8 cellular contexts compared by ENCODE assay signal in the genomic region with DNA sequence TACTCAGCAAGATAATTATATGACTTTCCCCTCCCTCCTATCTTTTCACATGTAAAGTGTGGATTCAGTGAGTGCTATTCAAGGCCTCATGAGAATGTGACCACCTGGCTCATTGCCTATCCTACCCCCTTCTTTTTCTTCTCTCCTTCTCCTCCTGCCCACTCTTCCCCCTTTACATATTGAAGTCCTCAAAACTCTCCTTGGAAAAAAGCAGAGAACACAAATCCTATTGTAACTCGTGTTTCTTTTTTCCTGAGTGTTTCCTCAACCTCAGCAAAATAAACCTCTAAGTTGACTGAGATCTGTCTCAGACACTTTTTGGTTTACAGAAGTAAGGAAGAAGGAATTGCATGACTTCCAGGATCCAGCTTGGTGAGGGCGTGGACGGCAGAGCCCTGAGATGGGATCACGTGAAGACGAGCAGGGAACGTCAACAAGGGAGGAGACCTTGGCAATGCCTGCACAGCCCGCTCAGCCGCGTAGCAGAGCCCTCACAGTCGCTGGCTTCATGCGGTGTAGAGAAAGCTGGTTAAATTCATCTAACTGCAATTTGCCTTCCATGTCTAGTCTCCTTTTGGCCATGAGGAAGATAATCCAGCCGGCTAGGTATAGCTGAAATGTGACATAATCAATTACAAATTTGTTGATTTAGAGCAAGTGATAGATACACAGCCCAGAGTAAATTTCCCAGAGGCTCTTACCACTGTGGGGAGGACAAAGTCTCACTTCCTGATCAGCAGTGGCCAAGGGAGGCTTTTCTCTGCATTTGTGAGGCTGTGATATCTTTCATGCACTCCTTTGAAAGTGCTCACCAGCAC.
DNase-seq lines count a peak whose midpoint lies in the region; ATAC-seq and TF ChIP-seq lines count a peak whose summit lies in the region.

No MANE protein-coding gene starts in this region.

- H3K4me3 Mint-ChIP-seq in central memory CD8-positive, alpha-beta T cell: no peak overlapping the region
- peak overlapping the region in 1 of 2 donors; percentile 32 for H3K4me3 Mint-ChIP-seq in stimulated activated naive B cell treated with anti-CD40 and anti-IgM and Interleukin-4, amounts not matched to agents 10 μg/mL and 1 μg/mL and 100 μg/mL, for 72 hours

- no peaks in the 10 kb centered on the region for H3K9me2 ChIP-seq in SK-N-SH

- no peak for TF ChIP-seq EP300 in suprapubic skin (IDR thresholded peaks at IDR 0.05)
- no peak for TF ChIP-seq EP300 in SK-N-SH (IDR thresholded peaks at IDR 0.05; ENCODE audit: borderline replicate concordance in 1 of 2, low read depth in 1 of 2, low read length in 1 of 2)

- H4K20me1 ChIP-seq in SK-N-SH (ENCODE audit: insufficient read depth): no peaks in the 10 kb centered on the region

- H2AFZ ChIP-seq in SK-N-SH (ENCODE audit: low read depth): no peak overlapping the region

- H3K4me3 ChIP-seq in HUES64 (ENCODE audit: low read length) (peak overlapping the region; percentile 14; the same call in 1 of the 2 replicates), suprapubic skin (peak overlapping the region; percentile 26), SK-N-SH (ENCODE audit: low read depth in 2 of 2, low read length in 1 of 2) (no peak overlapping the region)

- 4% methylated on average over 11 of the region's 12 CpGs for WGBS in HUES64
- WGBS in suprapubic skin: 29% methylated on average over 12 of the region's 12 CpGs
- 84% methylated on average over 11 of the region's 12 CpGs for WGBS in SK-N-SH (ENCODE audit: low lambda C conversion rate)

- H3K9me3 ChIP-seq in HUES64 (ENCODE audit: insufficient read depth, low read depth, low read length): no peaks in the 10 kb centered on the region
- H3K9me3 ChIP-seq in suprapubic skin: no peaks in the 10 kb centered on the region
- no peaks in the 10 kb centered on the region for H3K9me3 ChIP-seq in SK-N-SH

- no peak for DNase-seq in central memory CD8-positive, alpha-beta T cell (ENCODE audit: low spot score in 2 of 2)
- DNase-seq in left colon (peak; percentile 82 to 89), suprapubic skin (ENCODE audit: low spot score in 2 of 2) (peak; percentile 88 to 89), HuH-7.5 (ENCODE audit: low spot score) (no peak), NCI-H446 treated with DMSO at 0.1 percent for 48 hours (lab: John Stamatoyannopoulos, UW) (no peak), SK-N-SH (no peak)
- no peak for DNase-seq in stimulated activated naive B cell treated with anti-CD40 and anti-IgM and Interleukin-4, amounts not matched to agents 10 μg/mL and 1 μg/mL and 100 μg/mL, for 72 hours

- no peak overlapping the region for H3K4me2 ChIP-seq in SK-N-SH

- CTCF ChIA-PET in SK-N-SH (lab: Yijun Ruan, JAX): interaction anchor here (0.6 to 1.8 kb wide), 6 partner anchors 20 to 316 kb away, joined by 3 to 8 read pairs (median 4); no protein-coding TSS in a partner anchor

- no peaks in the 10 kb centered on the region for H3F3A ChIP-seq in SK-N-SH (replicated peaks; ENCODE audit: insufficient read depth)

- H3K36me3 Mint-ChIP-seq in central memory CD8-positive, alpha-beta T cell (ENCODE audit: insufficient read depth): no peaks in the 10 kb centered on the region
- peaks cover 0 to 4% of the 10 kb centered on the region in 2 donors for H3K36me3 Mint-ChIP-seq in stimulated activated naive B cell treated with anti-CD40 and anti-IgM and Interleukin-4, amounts not matched to agents 10 μg/mL and 1 μg/mL and 100 μg/mL, for 72 hours

- H3K9ac ChIP-seq in HUES64 (ENCODE audit: low read depth, low read length) (peak overlapping the region; percentile 42), SK-N-SH (no peak overlapping the region)

- H3K79me2 ChIP-seq in SK-N-SH (ENCODE audit: insufficient read depth): no peaks in the 10 kb centered on the region

- no peak for ATAC-seq in central memory CD8-positive, alpha-beta T cell (replicated peaks; ENCODE audit: extremely low read depth, poor library complexity, severe bottlenecking)
- peak; percentile 97 for ATAC-seq in left colon
- no peak for ATAC-seq in stimulated activated naive B cell treated with anti-CD40 and anti-IgM and Interleukin-4, amounts not matched to agents 10 μg/mL and 1 μg/mL and 100 μg/mL, for 72 hours (replicated peaks)

- POLR2A ChIA-PET in SK-N-SH (lab: Yijun Ruan, JAX): no interaction called here

- peaks cover 20% of the 10 kb centered on the region for H3K4me1 ChIP-seq in HUES64 (ENCODE audit: insufficient read depth, low read length)
- peaks cover 7% of the 10 kb centered on the region for H3K4me1 ChIP-seq in suprapubic skin
- H3K4me1 ChIP-seq in SK-N-SH (ENCODE audit: control insufficient read depth in 1 of 2, insufficient read depth in 2 of 2, low read depth in 1 of 2, low read length in 1 of 2): no peaks in the 10 kb centered on the region

- H3K27me3 Mint-ChIP-seq in central memory CD8-positive, alpha-beta T cell: no peaks in the 10 kb centered on the region
- no peaks in the 10 kb centered on the region for H3K27me3 Mint-ChIP-seq in stimulated activated naive B cell treated with anti-CD40 and anti-IgM and Interleukin-4, amounts not matched to agents 10 μg/mL and 1 μg/mL and 100 μg/mL, for 72 hours

- no peak for TF ChIP-seq CTCF in suprapubic skin (IDR thresholded peaks at IDR 0.05)
- no peak for TF ChIP-seq CTCF in SK-N-SH (IDR thresholded peaks at IDR 0.05)

- H3K9me3 Mint-ChIP-seq in central memory CD8-positive, alpha-beta T cell: no peaks in the 10 kb centered on the region
- H3K9me3 Mint-ChIP-seq in stimulated activated naive B cell treated with anti-CD40 and anti-IgM and Interleukin-4, amounts not matched to agents 10 μg/mL and 1 μg/mL and 100 μg/mL, for 72 hours: no peaks in the 10 kb centered on the region

- peak overlapping the region; percentile 89 for H3K27ac ChIP-seq in HUES64 (ENCODE audit: low read depth, low read length)
- H3K27ac ChIP-seq in suprapubic skin: peak overlapping the region; percentile 90
- no peak overlapping the region for H3K27ac ChIP-seq in SK-N-SH (ENCODE audit: low read depth in 2 of 2, low read length in 1 of 2)

- intact Hi-C loops in left colon (cut with DNase I, micrococcal nuclease): no loop called here

- TF ChIP-seq POLR2A in suprapubic skin (IDR thresholded peaks at IDR 0.05): peak in 1 of 2 donors; percentile 47

- peak overlapping the region; percentile 16 for H3K27ac Mint-ChIP-seq in central memory CD8-positive, alpha-beta T cell (ENCODE audit: low read depth)
- H3K27ac Mint-ChIP-seq in stimulated activated naive B cell treated with anti-CD40 and anti-IgM and Interleukin-4, amounts not matched to agents 10 μg/mL and 1 μg/mL and 100 μg/mL, for 72 hours: no peak overlapping the region

- no peak for TF ChIP-seq RAD21 in SK-N-SH (IDR thresholded peaks at IDR 0.05; ENCODE audit: low read length)

- H3K36me3 ChIP-seq in HUES64 (ENCODE audit: insufficient read depth, low read length) (no peaks in the 10 kb centered on the region), suprapubic skin (no peaks in the 10 kb centered on the region), SK-N-SH (replicated peaks in 1 of 2; ENCODE audit: control insufficient read depth in 1 of 2, insufficient read depth in 2 of 2, low read length in 1 of 2) (no peaks in the 10 kb centered on the region)

- H3K4me1 Mint-ChIP-seq in central memory CD8-positive, alpha-beta T cell: peaks cover 6% of the 10 kb centered on the region
- peaks cover 6 to 20% of the 10 kb centered on the region in 2 donors for H3K4me1 Mint-ChIP-seq in stimulated activated naive B cell treated with anti-CD40 and anti-IgM and Interleukin-4, amounts not matched to agents 10 μg/mL and 1 μg/mL and 100 μg/mL, for 72 hours

- H3K27me3 ChIP-seq in HUES64 (ENCODE audit: insufficient read depth, low read length) (no peaks in the 10 kb centered on the region), suprapubic skin (no peaks in the 10 kb centered on the region), SK-N-SH (ENCODE audit: insufficient read depth) (no peaks in the 10 kb centered on the region)

TF ChIP-seq in SK-N-SH, 30 proteins besides CTCF, POLR2A, EP300 and RAD21 (continues in another document):
- TF ChIP-seq JUND (IDR thresholded peaks at IDR 0.05): no peak
- TF ChIP-seq ELF1 (IDR thresholded peaks at IDR 0.05): no peak
- TF ChIP-seq YY1 (IDR thresholded peaks at IDR 0.05; ENCODE audit: low read depth): no peak
- TF ChIP-seq, protein P1, sequence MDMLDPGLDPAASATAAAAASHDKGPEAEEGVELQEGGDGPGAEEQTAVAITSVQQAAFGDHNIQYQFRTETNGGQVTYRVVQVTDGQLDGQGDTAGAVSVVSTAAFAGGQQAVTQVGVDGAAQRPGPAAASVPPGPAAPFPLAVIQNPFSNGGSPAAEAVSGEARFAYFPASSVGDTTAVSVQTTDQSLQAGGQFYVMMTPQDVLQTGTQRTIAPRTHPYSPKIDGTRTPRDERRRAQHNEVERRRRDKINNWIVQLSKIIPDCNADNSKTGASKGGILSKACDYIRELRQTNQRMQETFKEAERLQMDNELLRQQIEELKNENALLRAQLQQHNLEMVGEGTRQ (IDR thresholded peaks at IDR 0.05; ENCODE audit: borderline replicate concordance, low read depth, low read length): no peak
- TF ChIP-seq, protein P2, sequence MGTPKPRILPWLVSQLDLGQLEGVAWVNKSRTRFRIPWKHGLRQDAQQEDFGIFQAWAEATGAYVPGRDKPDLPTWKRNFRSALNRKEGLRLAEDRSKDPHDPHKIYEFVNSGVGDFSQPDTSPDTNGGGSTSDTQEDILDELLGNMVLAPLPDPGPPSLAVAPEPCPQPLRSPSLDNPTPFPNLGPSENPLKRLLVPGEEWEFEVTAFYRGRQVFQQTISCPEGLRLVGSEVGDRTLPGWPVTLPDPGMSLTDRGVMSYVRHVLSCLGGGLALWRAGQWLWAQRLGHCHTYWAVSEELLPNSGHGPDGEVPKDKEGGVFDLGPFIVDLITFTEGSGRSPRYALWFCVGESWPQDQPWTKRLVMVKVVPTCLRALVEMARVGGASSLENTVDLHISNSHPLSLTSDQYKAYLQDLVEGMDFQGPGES (IDR thresholded peaks at IDR 0.05; ENCODE audit: low read depth, low read length): no peak
- TF ChIP-seq FOXJ3 (CRISPR knock-in tag; IDR thresholded peaks at IDR 0.05): no peak
- no peak for TF ChIP-seq SMC3 (IDR thresholded peaks at IDR 0.05; ENCODE audit: low read depth, low read length)
- no peak for TF ChIP-seq RCOR1 (IDR thresholded peaks at IDR 0.05; ENCODE audit: low read length)
- no peak for TF ChIP-seq TAF1 (IDR thresholded peaks at IDR 0.05; ENCODE audit: borderline replicate concordance, low read depth, low read length)
- no peak for TF ChIP-seq FOSL2 (IDR thresholded peaks at IDR 0.05; ENCODE audit: borderline replicate concordance, low read depth)
- TF ChIP-seq TCF12 (IDR thresholded peaks at IDR 0.05): no peak
- no peak for TF ChIP-seq NRF1 (IDR thresholded peaks at IDR 0.05; ENCODE audit: low read depth, low read length)
- no peak for TF ChIP-seq MEF2A (IDR thresholded peaks at IDR 0.05; ENCODE audit: borderline replicate concordance, low read depth)

Comparison
In these comparisons a context has a peak if more than half of its experiments do, and no peak if none do; other contexts are left out.
1. H3K27ac ChIP-seq: peak in HUES64 (single experiment) and suprapubic skin (single experiment); none in SK-N-SH (0 of 2).
2. H3K4me3 ChIP-seq: peak in HUES64 (single experiment) and suprapubic skin (single experiment); none in SK-N-SH (0 of 2).
3. DNase-seq: peak in left colon (2 of 2) and suprapubic skin (2 of 2); none in central memory CD8-positive, alpha-beta T cell (0 of 2), HuH-7.5 (single experiment), NCI-H446 treated with DMSO at 0.1 percent for 48 hours (single experiment), stimulated activated naive B cell treated with anti-CD40 and anti-IgM and Interleukin-4, amounts not matched to agents 10 μg/mL and 1 μg/mL and 100 μg/mL, for 72 hours (single experiment) and SK-N-SH (single experiment).